Comparison of ENCODE assay signal across 9 cellular contexts in the genomic region with DNA sequence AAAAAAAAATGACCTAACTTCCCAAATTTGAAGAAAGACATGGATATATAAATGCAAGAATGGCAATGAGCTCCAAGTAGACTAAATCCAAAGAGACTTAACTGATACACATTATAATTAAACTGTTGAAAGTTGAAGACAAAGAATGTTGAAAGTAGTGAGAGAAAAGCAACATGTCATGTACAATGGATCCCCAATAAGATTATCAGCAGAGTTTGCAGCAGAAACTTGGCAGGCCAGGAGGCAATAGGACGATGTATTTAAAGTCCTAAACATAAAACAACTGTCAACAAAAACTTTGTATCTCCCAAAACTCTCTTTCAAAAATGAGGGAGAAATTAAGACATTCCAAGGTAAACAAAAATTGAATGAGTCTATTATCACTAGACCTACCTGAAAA.
"Had no signal": no experiment of that assay in that cellular context is flagged by ENCODE, and none has a peak within 500 bp of the region (broad histone marks: within the 10 kb centered on the region; RNA-seq: fewer than 3 reads in every experiment).

No MANE protein-coding gene starts in this region.

- H3K36me3 ChIP-seq: WERI-Rb-1 had no signal

- ATAC-seq: activated CD4-positive, alpha-beta T cell treated with anti-CD3 and anti-CD28 coated beads for 36 hours; activated CD4-positive, CD25-positive, alpha-beta regulatory T cell treated with anti-CD3 and anti-CD28 coated beads, Interleukin-2, amount 50 U/mL, for 24 hours; activated CD8-positive, alpha-beta memory T cell treated with anti-CD3 and anti-CD28 coated beads, Interleukin-2, amount 10 ng/mL, durations not matched to agents 7 days and 5 days; activated CD8-positive, alpha-beta T cell treated with anti-CD3 and anti-CD28 coated beads for 36 hours; activated CD8-positive, alpha-beta T cell treated with anti-CD3 and anti-CD28 coated beads, Interleukin-2, amount 10 ng/mL, durations not matched to agents 7 days and 5 days; T-helper 17 cell; WTC11 had no signal

- H3K27ac ChIP-seq: VCaP, WERI-Rb-1 had no signal
